ENCODE assay signal across 33 cellular contexts in genomic region chr7:18198868-18199267, GRCh38.
"Had no signal": no experiment of that assay in that cellular context is flagged by ENCODE, and none has a peak within 500 bp of the region (broad histone marks: within the 10 kb centered on the region; RNA-seq: fewer than 3 reads in every experiment).

No MANE protein-coding gene starts in this region.

- H3K36me3 ChIP-seq: adrenal gland, brain microvascular endothelial cell, breast epithelium had no signal

- H3K4me1 ChIP-seq: adrenal gland, body of pancreas, breast epithelium had no signal

- H3K4me3 ChIP-seq: adrenal gland, body of pancreas, breast epithelium had no signal

- DNase-seq: activated B cell treated with CpG ODN at 0.5 μM for 24 hours; activated CD4-positive, alpha-beta memory T cell treated with anti-CD3 and anti-CD28 coated beads for 36 hours; activated CD4-positive, alpha-beta T cell treated with anti-CD3 and anti-CD28 coated beads for 4 hours; activated CD4-positive, alpha-beta T cell treated with anti-CD3 and anti-CD28 coated beads, Interleukin-2, amount 10 ng/mL, durations not matched to agents 24 days and 14 days; activated CD4-positive, alpha-beta T cell treated with anti-CD3 and anti-CD28 coated beads, Interleukin-2, amount 50 U/mL, for 1 hour; activated CD4-positive, alpha-beta T cell treated with anti-CD3 and anti-CD28 coated beads, Interleukin-2, amount 50 U/mL, for 4 hours; activated CD4-positive, CD25-positive, alpha-beta regulatory T cell treated with anti-CD3 and anti-CD28 coated beads, Interleukin-2, amount 50 U/mL, for 72 hours; activated CD8-positive, alpha-beta memory T cell treated with anti-CD3 and anti-CD28 coated beads, Interleukin-2, amount 50 U/mL, for 4 hours; activated CD8-positive, alpha-beta T cell treated with anti-CD3 and anti-CD28 coated beads for 36 hours; activated effector memory CD4-positive, alpha-beta T cell treated with anti-CD3 and anti-CD28 coated beads, Interleukin-2, amount 50 U/mL, for 16 hours; activated gamma-delta T cell treated with Interleukin-2 at 50 U/mL for 16 hours; activated naive CD4-positive, alpha-beta T cell; activated naive CD4-positive, alpha-beta T cell treated with anti-CD3 and anti-CD28 coated beads for 36 hours; activated naive CD4-positive, alpha-beta T cell treated with anti-CD3 and anti-CD28 coated beads, Interleukin-2, amount 50 U/mL, for 16 hours; activated naive CD8-positive, alpha-beta T cell treated with anti-CD3 and anti-CD28 coated beads for 36 hours; activated T-cell treated with anti-CD3 and anti-CD28 coated beads for 4 hours; activated T-cell treated with anti-CD3 and anti-CD28 coated beads, Interleukin-2, amount 50 U/mL, for 1 hour; activated T-cell treated with anti-CD3 and anti-CD28 coated beads, Interleukin-2, amount 50 U/mL, for 4 hours; activated T-cell treated with anti-CD3 and anti-CD28 coated beads, Interleukin-2, amount 50 U/mL, for 72 hours; adrenal gland; amniotic stem cell; aorta; body of pancreas; brain microvascular endothelial cell; central memory CD4-positive, alpha-beta T cell; T-helper 2 cell; T-helper 9 cell had no signal

- FAIRE-seq: astrocyte, TTC549 had no signal

- H3K27me3 ChIP-seq: adrenal gland, body of pancreas, brain microvascular endothelial cell, breast epithelium had no signal

- ATAC-seq: activated CD8-positive, alpha-beta T cell treated with anti-CD3 and anti-CD28 coated beads for 36 hours; activated naive CD4-positive, alpha-beta T cell treated with anti-CD3 and anti-CD28 coated beads, Interleukin-2, amount 50 U/mL, for 72 hours; activated T-cell treated with anti-CD3 and anti-CD28 coated beads, Interleukin-2, amount 50 U/mL, for 4 hours; activated T-cell treated with anti-CD3 and anti-CD28 coated beads, Interleukin-2, amount 50 U/mL, for 72 hours; activated T-helper 17 cell treated with anti-CD3 and anti-CD28 coated beads, Interleukin-2, amount 50 U/mL, for 72 hours; body of pancreas had no signal

- H3K9me3 ChIP-seq: adrenal gland, body of pancreas, breast epithelium had no signal

- H3K27ac ChIP-seq: adrenal gland, body of pancreas, brain microvascular endothelial cell, breast epithelium, VCaP had no signal
